In genomic region chr7:128962837-128963236, GRCh38 we compare ENCODE assay signal across 11 cellular contexts. TPM values are rescaled to one million over a fixed set of nuclear protein-coding genes. Genes with fewer than 3 reads are reported as not detected.
DNase-seq lines count a peak whose midpoint lies in the region; ATAC-seq and TF ChIP-seq lines count a peak whose summit lies in the region.
"Had no signal": no experiment of that assay in that cellular context is flagged by ENCODE, and none has a peak within 500 bp of the region (broad histone marks: within the 10 kb centered on the region; RNA-seq: fewer than 3 reads in every experiment).

No MANE protein-coding gene starts in this region.

- H3K9me3 Mint-ChIP-seq in stimulated activated naive CD8-positive, alpha-beta T cell treated with anti-CD3 and anti-CD28 coated beads, Interleukin-15, Interleukin-2, amounts not matched to agents 100 ng/mL and 50 ng/mL, for 24 hours: no peaks in the 10 kb centered on the region

- peak overlapping the region; percentile 33 for H3K4me3 Mint-ChIP-seq in stimulated activated naive CD8-positive, alpha-beta T cell treated with anti-CD3 and anti-CD28 coated beads, Interleukin-15, Interleukin-2, amounts not matched to agents 100 ng/mL and 50 ng/mL, for 24 hours

- peaks cover 14% of the 10 kb centered on the region for H3K79me2 ChIP-seq in Karpas-422 (ENCODE audit: low read length)

- H3K4me1 Mint-ChIP-seq in stimulated activated naive CD8-positive, alpha-beta T cell treated with anti-CD3 and anti-CD28 coated beads, Interleukin-15, Interleukin-2, amounts not matched to agents 100 ng/mL and 50 ng/mL, for 24 hours (ENCODE audit: low read depth): peaks cover 41% of the 10 kb centered on the region

- no peak overlapping the region for H3K27ac ChIP-seq in Karpas-422 (ENCODE audit: low read length)
- H3K27ac ChIP-seq in coronary artery: no peak overlapping the region
- H3K27ac ChIP-seq: C4-2B, HL-60 had no signal

- peaks cover 55% of the 10 kb centered on the region; the same call in 1 of the 2 replicates for H3K36me3 ChIP-seq in Karpas-422 (ENCODE audit: insufficient read depth, low read length)

- no peak overlapping the region for H3K4me3 ChIP-seq in epithelial cell of esophagus (ENCODE audit: low read length)
- H3K4me3 ChIP-seq in Karpas-422 (ENCODE audit: low read length): no peak overlapping the region
- no peak overlapping the region for H3K4me3 ChIP-seq in coronary artery
- H3K4me3 ChIP-seq: SK-N-MC had no signal

- H3K4me1 ChIP-seq in Karpas-422 (ENCODE audit: low read length): peaks cover 5% of the 10 kb centered on the region; the same call in 1 of the 2 replicates

- peak overlapping the region; percentile 93 for H3K27ac Mint-ChIP-seq in stimulated activated naive CD8-positive, alpha-beta T cell treated with anti-CD3 and anti-CD28 coated beads, Interleukin-15, Interleukin-2, amounts not matched to agents 100 ng/mL and 50 ng/mL, for 24 hours

- no peak for DNase-seq in stimulated activated naive CD8-positive, alpha-beta T cell treated with anti-CD3 and anti-CD28 coated beads, Interleukin-15, Interleukin-2, amounts not matched to agents 100 U/mL and 50 U/mL, for 24 hours
- DNase-seq in epithelial cell of esophagus (ENCODE audit: low read depth) (peak; percentile 89), Karpas-422 (no peak), coronary artery (ENCODE audit: low spot score) (no peak), superior temporal gyrus (ENCODE audit: extremely low spot score) (no peak)
- no peak for DNase-seq in stimulated activated naive CD4-positive, alpha-beta T cell treated with Interleukin-2 at 50 U/mL for 16 hours (lab: John Stamatoyannopoulos, UW)

- H3K9ac ChIP-seq in Karpas-422 (ENCODE audit: low read length): no peak overlapping the region

- no peak for TF ChIP-seq CTCF in epithelial cell of esophagus (IDR thresholded peaks at IDR 0.05; ENCODE audit: insufficient read depth, low read depth, low read length, missing control alignments)
- no peak for TF ChIP-seq CTCF in coronary artery (IDR thresholded peaks at IDR 0.05)

- peaks cover 70% of the 10 kb centered on the region for H3K36me3 Mint-ChIP-seq in stimulated activated naive CD8-positive, alpha-beta T cell treated with anti-CD3 and anti-CD28 coated beads, Interleukin-15, Interleukin-2, amounts not matched to agents 100 ng/mL and 50 ng/mL, for 24 hours (ENCODE audit: low read depth)

- H4K20me1 ChIP-seq in Karpas-422 (ENCODE audit: insufficient read depth, low read depth, low read length): no peaks in the 10 kb centered on the region

- no peak for ATAC-seq in stimulated activated naive CD8-positive, alpha-beta T cell treated with anti-CD3 and anti-CD28 coated beads, Interleukin-15, Interleukin-2, amounts not matched to agents 100 U/mL and 50 U/mL, for 24 hours
- ATAC-seq in HG03095 (IDR thresholded peaks at IDR 0.05; ENCODE audit: unreplicated experiment): peak; percentile 25

- H2AFZ ChIP-seq in Karpas-422 (ENCODE audit: low read length): no peak overlapping the region

- no peaks in the 10 kb centered on the region for H3K27me3 Mint-ChIP-seq in stimulated activated naive CD8-positive, alpha-beta T cell treated with anti-CD3 and anti-CD28 coated beads, Interleukin-15, Interleukin-2, amounts not matched to agents 100 ng/mL and 50 ng/mL, for 24 hours

- no peaks in the 10 kb centered on the region for H3K9me2 ChIP-seq in Karpas-422 (replicated peaks; ENCODE audit: insufficient read depth, low read length)

- H3K9me3 ChIP-seq in Karpas-422 (ENCODE audit: low read length): no peaks in the 10 kb centered on the region

- H3K4me2 ChIP-seq in Karpas-422 (ENCODE audit: low read depth, low read length, poor library complexity, severe bottlenecking): no peak overlapping the region

- H3K27me3 ChIP-seq in Karpas-422 (ENCODE audit: low read length): no peaks in the 10 kb centered on the region

RNA-seq across cellular contexts. Expression of gene IRF5, which starts 25.1 kb away (rescaled TPM):
- total RNA-seq in Karpas-422 (2014; rRNA removed; shearing (Covaris generic); ENCODE audit: low replicate concordance): 7.8 and 11.5 TPM in 2 replicates

RNA-seq across cellular contexts. Expression of gene KCP, which starts 52.3 kb away (rescaled TPM):
- total RNA-seq in Karpas-422 (2014; rRNA removed; shearing (Covaris generic); ENCODE audit: low replicate concordance): 1.6 and 11.7 TPM in 2 replicates
